ENCODE assay signal across 23 cellular contexts in the genomic region with DNA sequence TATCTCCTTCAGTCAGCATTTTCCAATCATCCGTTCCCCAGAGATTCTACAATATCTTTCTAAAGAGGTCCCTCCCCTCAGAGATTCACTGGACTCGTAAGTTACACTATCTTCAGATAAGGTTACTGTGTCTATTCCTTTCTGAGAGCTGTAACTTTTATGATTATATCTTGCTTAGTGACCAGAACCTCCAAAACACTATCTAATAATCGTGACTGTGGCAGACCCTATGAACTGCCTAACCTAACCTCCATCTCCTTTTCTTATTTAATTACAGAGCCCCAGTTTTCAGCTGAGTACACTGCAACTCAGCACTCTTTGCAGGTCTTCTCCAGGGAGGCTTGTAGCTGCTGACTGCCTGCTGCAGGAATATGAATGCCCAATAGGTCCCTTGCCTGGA. TPM values are rescaled to one million over a fixed set of nuclear protein-coding genes. Genes with fewer than 3 reads are reported as not detected.
"Had no signal": no experiment of that assay in that cellular context is flagged by ENCODE, and none has a peak within 500 bp of the region (broad histone marks: within the 10 kb centered on the region; RNA-seq: fewer than 3 reads in every experiment).

No MANE protein-coding gene starts in this region.

- H3K9me3 ChIP-seq: MG63 had no signal

- H3K27ac ChIP-seq: RWPE1 had no signal

- H3K4me3 ChIP-seq: MG63 had no signal

- DNase-seq: IMR-90; Karpas-422; KG1; MG63; NCI-H1092; NCI-H1105 treated with DMSO at 0.1 percent for 48 hours; NCI-H1417 treated with DMSO at 0.1 percent for 48 hours; NCI-H146; NCI-H1694 treated with DMSO at 0.1 percent for 48 hours; NCI-H1930; NCI-H2081; NCI-H2107; NCI-H2227 treated with DMSO at 0.1 percent for 48 hours; NCI-H524; NCI-H526 treated with DMSO at 0.1 percent for 48 hours; NCI-H748 treated with DMSO at 0.1 percent for 48 hours; NK-92 treated with Interleukin-12 subunit alpha and Interleukin-12 subunit beta, amount 100 ng/mL, for 24 hours; PC-3; SHP77; SW 1271 had no signal

- H3K36me3 ChIP-seq: MG63 had no signal

- ATAC-seq: HepG2, Panc1, PC-3 had no signal

- FAIRE-seq: HepG2 had no signal

- H3K27me3 ChIP-seq: MG63 had no signal

RNA-seq across cellular contexts. Expression of a gene that starts 38.5 kb away (rescaled TPM):
- polyA plus RNA-seq: HepG2, IMR-90 had no signal
